ENCODE assay signal across 12 cellular contexts in genomic region chr9:708182-708555, GRCh38.
DNase-seq lines count a peak whose midpoint lies in the region; ATAC-seq, FAIRE-seq and TF ChIP-seq lines count a peak whose summit lies in the region.
"Had no signal": no experiment of that assay in that cellular context is flagged by ENCODE, and none has a peak within 500 bp of the region (broad histone marks: within the 10 kb centered on the region; RNA-seq: fewer than 3 reads in every experiment).

No MANE protein-coding gene starts in this region.

- no peak overlapping the region for H2BK12ac ChIP-seq in H1 (ENCODE audit: low read depth, low read length)

- no peak overlapping the region for H4K5ac ChIP-seq in H1 (ENCODE audit: insufficient read length, low read depth, low read length)

- no peak for TF ChIP-seq RAD21 in H1 (IDR thresholded peaks at IDR 0.05 in 1 of 2, conservative IDR thresholded peaks at IDR 0.05 in 1 of 2; ENCODE audit: low read depth in 2 of 2, low read length in 2 of 2)

- no peak overlapping the region for H3K9ac ChIP-seq in H1 (replicated peaks in 1 of 4; ENCODE audit: extremely low read depth in 1 of 4, low read depth in 3 of 4, low read length in 3 of 4)

- no peak overlapping the region for H3K14ac ChIP-seq in H1 (ENCODE audit: insufficient read length)

- H3K56ac ChIP-seq in H1 (replicated peaks; ENCODE audit: insufficient read length, low read depth, low read length): no peak overlapping the region

- H3K4me1 ChIP-seq in PC-9 (replicated peaks; ENCODE audit: insufficient read depth) (peaks cover 16% of the 10 kb centered on the region), H1 (replicated peaks in 1 of 4; ENCODE audit: control insufficient read depth in 3 of 4, insufficient read depth in 4 of 4, low read length in 3 of 4) (peaks cover 0 to 9% (median 4%) of the 10 kb centered on the region in 4 experiments)

- CTCF ChIA-PET in PC-9 (lab: Charles Lee): no interaction called here
- CTCF ChIA-PET in H1 (lab: Charles Lee; ENCODE audit: partially characterized antibody): interaction anchor here (1.3 to 1.9 kb wide), 2 partner anchors 8 to 16 kb away, joined by 4 to 8 read pairs; no protein-coding TSS in a partner anchor

- H3K27ac ChIP-seq in PC-9 (no peak overlapping the region), H1 (ENCODE audit: low read depth, low read length) (no peak overlapping the region)

- TF ChIP-seq CTCF in AG09309 (IDR thresholded peaks at IDR 0.05; ENCODE audit: control insufficient read depth, insufficient read depth, low read depth, low read length, missing control alignments) (no peak), PC-9 (conservative IDR thresholded peaks at IDR 0.05) (no peak), H1 (IDR thresholded peaks at IDR 0.05; ENCODE audit: control extremely low read depth in 1 of 3, insufficient read depth in 1 of 3, low read depth in 1 of 3, low read length in 3 of 3) (no peak)

- no TSS peak for BruUV-seq in PC-9 (replicated peaks; lab: Mats Ljungman, UMichigan)

- peaks cover 0 to 8% of the 10 kb centered on the region in 2 donors for H3K36me3 Mint-ChIP-seq in naive B cell

- H3K9me3 ChIP-seq in PC-9 (ENCODE audit: insufficient read depth, low read depth) (no peaks in the 10 kb centered on the region), H1 (ENCODE audit: insufficient read depth in 2 of 2, low read depth in 1 of 2, low read length in 1 of 2) (no peaks in the 10 kb centered on the region)

- H3F3A ChIP-seq in PC-9 (ENCODE audit: insufficient read depth, low read depth): no peaks in the 10 kb centered on the region

- peak overlapping the region; percentile 34; the same call in 1 of the 2 replicates for H3K4me2 ChIP-seq in PC-9
- H3K4me2 ChIP-seq in H1 (ENCODE audit: insufficient read depth in 1 of 2, low read depth in 2 of 2, low read length in 2 of 2): peak overlapping the region; percentile 4 to 13; a peak in 2 of 4 replicates

- H2AFZ ChIP-seq in PC-9: no peak overlapping the region
- no peak overlapping the region for H2AFZ ChIP-seq in H1 (ENCODE audit: low read length)

- no peaks in the 10 kb centered on the region for H3K79me2 ChIP-seq in PC-9 (ENCODE audit: low read depth)
- no peaks in the 10 kb centered on the region for H3K79me2 ChIP-seq in H1 (ENCODE audit: control insufficient read depth in 1 of 2, insufficient read depth in 2 of 2, low read length in 2 of 2)

- no peak overlapping the region for H2BK15ac ChIP-seq in H1 (ENCODE audit: low read length)

- no peak overlapping the region for H2BK5ac ChIP-seq in H1 (ENCODE audit: low read depth, low read length)

- H4K20me1 ChIP-seq in PC-9 (ENCODE audit: insufficient read depth) (no peaks in the 10 kb centered on the region), H1 (replicated peaks in 1 of 2; ENCODE audit: control insufficient read depth in 1 of 2, insufficient read depth in 2 of 2, low read length in 2 of 2) (peaks cover 0 to 2% of the 10 kb centered on the region in 2 experiments)

- H3K18ac ChIP-seq in H1 (ENCODE audit: extremely low read depth, low read length): no peak overlapping the region

- POLR2A ChIA-PET in PC-9 (lab: Charles Lee; ENCODE audit: unreplicated experiment): interaction anchor here (0.7 kb wide), 1 partner anchor 14 kb away, joined by 3 read pairs; no protein-coding TSS in a partner anchor
- POLR2A ChIA-PET in H1 (lab: Charles Lee; ENCODE audit: partially characterized antibody): no interaction called here

- no peak overlapping the region for H4K91ac ChIP-seq in H1 (replicated peaks; ENCODE audit: insufficient read length, low read length)

- no peak overlapping the region for H3K4ac ChIP-seq in H1 (replicated peaks; ENCODE audit: insufficient read length, low read depth, low read length)

- DNase-seq in AG09309 (ENCODE audit: low read depth): no peak
- no peak for DNase-seq in PC-9
- DNase-seq in H1 (ENCODE audit: low read depth in 1 of 2, low spot score in 2 of 2): no peak
- no peak for DNase-seq in naive B cell
- no peak for DNase-seq in mesenteric fat pad (ENCODE audit: low spot score)
- DNase-seq in GDM1 (lab: John Stamatoyannopoulos, UW): no peak
- DNase-seq: NCI-H1417 treated with DMSO at 0.1 percent for 48 hours, T1000 had no signal

- no peak overlapping the region for H2AK5ac ChIP-seq in H1 (ENCODE audit: low read depth, low read length)

- peaks cover 2% of the 10 kb centered on the region; the same call in 1 of the 2 replicates for H3K23me2 ChIP-seq in H1 (ENCODE audit: low read depth, low read length)

- H4K8ac ChIP-seq in H1 (ENCODE audit: extremely low read depth, insufficient read depth, low read length): no peak overlapping the region

- ATAC-seq in naive B cell (ENCODE audit: low read depth in 2 of 2) (no peak), HG02798 (IDR thresholded peaks at IDR 0.05; ENCODE audit: poor library complexity, unreplicated experiment) (no peak), HG03460 (IDR thresholded peaks at IDR 0.05; ENCODE audit: unreplicated experiment) (no peak)

- H3K27me3 Mint-ChIP-seq in naive B cell: peaks cover 22 to 44% (median 33%) of the 10 kb centered on the region in 3 donors
- H3K27me3 Mint-ChIP-seq: activated naive CD4-positive, alpha-beta T cell treated with anti-CD3 and anti-CD28 coated beads, Interleukin-2, amount 50 U/mL, for 24 hours had no signal

- H3K4me3 Mint-ChIP-seq in naive B cell: peak overlapping the region in 6 of 8 donors; percentile 13 to 67 (median 36)

- H3K9me2 ChIP-seq in PC-9 (ENCODE audit: insufficient read depth): no peaks in the 10 kb centered on the region

- no peak overlapping the region for H2BK120ac ChIP-seq in H1 (replicated peaks; ENCODE audit: low read depth, low read length)

- no peaks in the 10 kb centered on the region for H3K9me3 Mint-ChIP-seq in naive B cell
- H3K9me3 Mint-ChIP-seq: activated naive CD4-positive, alpha-beta T cell treated with anti-CD3 and anti-CD28 coated beads, Interleukin-2, amount 50 U/mL, for 24 hours had no signal

- H3K36me3 ChIP-seq in PC-9 (ENCODE audit: low read depth): no peaks in the 10 kb centered on the region
- H3K36me3 ChIP-seq in H1 (ENCODE audit: control insufficient read depth in 2 of 4, insufficient read depth in 4 of 4, low read length in 3 of 4): peaks cover 0 to 15% (median 8%) of the 10 kb centered on the region in 4 experiments; a peak in 5 of 8 replicates

- intact Hi-C loops in PC-9 (cut with micrococcal nuclease; ENCODE audit: unreplicated experiment): no loop called here

- peaks cover 8 to 32% (median 23%) of the 10 kb centered on the region in 3 donors for H3K4me1 Mint-ChIP-seq in naive B cell

- H3K27me3 ChIP-seq in PC-9 (ENCODE audit: insufficient read depth, low read depth) (no peaks in the 10 kb centered on the region), H1 (replicated peaks in 1 of 4; ENCODE audit: control insufficient read depth in 3 of 4, extremely low read depth in 1 of 4, insufficient read depth in 3 of 4, low read length in 3 of 4) (no peaks in the 10 kb centered on the region)

- 70% methylated on average over 7 of the region's 7 CpGs; no CpG with 5 or more reads in 1 of the 2 experiments for WGBS in H1 (ENCODE audit: extremely low coverage in 1 of 2, insufficient coverage in 1 of 2, insufficient read length in 1 of 2, insufficient replicate concordance in 2 of 2, low coverage in 1 of 2, low lambda C conversion rate in 2 of 2, missing lambda C conversion rate in 1 of 2), 2 experiments

- no peak for TF ChIP-seq POLR2A in H1 (IDR thresholded peaks at IDR 0.05; ENCODE audit: control extremely low read depth in 1 of 2, low read depth in 2 of 2, low read length in 2 of 2)

- no peak overlapping the region for H2BK20ac ChIP-seq in H1 (ENCODE audit: low read length)

- TF ChIP-seq EP300 in H1 (IDR thresholded peaks at IDR 0.05; ENCODE audit: borderline replicate concordance in 1 of 2, low read depth in 2 of 2, low read length in 2 of 2): no peak

- H3K79me1 ChIP-seq in H1 (ENCODE audit: low read depth, low read length): no peaks in the 10 kb centered on the region

- H3K23ac ChIP-seq in H1 (ENCODE audit: insufficient read length): no peak overlapping the region

- no peak for FAIRE-seq in H1 (lab: Jason Lieb, UNC)

- no peak overlapping the region for H3K27ac Mint-ChIP-seq in naive B cell
- H3K27ac Mint-ChIP-seq: activated naive CD4-positive, alpha-beta T cell treated with anti-CD3 and anti-CD28 coated beads, Interleukin-2, amount 50 U/mL, for 24 hours had no signal

- H3K4me3 ChIP-seq in AG09309 (ENCODE audit: control insufficient read depth, low read depth, low read length) (peak overlapping the region; percentile 22), PC-9 (no peak overlapping the region), H1 (ENCODE audit: extremely low read depth in 1 of 4, insufficient read depth in 2 of 4, low read depth in 3 of 4, low read length in 4 of 4) (no peak overlapping the region)
- H3K4me3 ChIP-seq: lung had no signal

TF ChIP-seq in H1, 55 proteins besides CTCF, POLR2A, EP300 and RAD21:
- TF ChIP-seq SAP30 (IDR thresholded peaks at IDR 0.05; ENCODE audit: insufficient read depth, insufficient replicate concordance, low read length) (no peak), RNF2 (IDR thresholded peaks at IDR 0.05; ENCODE audit: borderline replicate concordance, low read depth, low read length, missing control alignments, poor library complexity, severe bottlenecking) (no peak)
